Comparison of ENCODE assay signal across 23 cellular contexts in genomic region chr11:79794057-79794456, GRCh38.
"Had no signal": no experiment of that assay in that cellular context is flagged by ENCODE, and none has a peak within 500 bp of the region (broad histone marks: within the 10 kb centered on the region; RNA-seq: fewer than 3 reads in every experiment).

No MANE protein-coding gene starts in this region.

- FAIRE-seq: endometrium, frontal cortex had no signal

- H3K36me3 ChIP-seq: cardiac muscle cell, lower lobe of right lung, neural progenitor cell, sigmoid colon had no signal

- H3K9ac ChIP-seq: neural progenitor cell had no signal

- H3K27ac ChIP-seq: cardiac muscle cell, lower lobe of right lung, neural progenitor cell, sigmoid colon had no signal

- H2AFZ ChIP-seq: neural progenitor cell had no signal

- H3K27me3 ChIP-seq: cardiac muscle cell, neural progenitor cell, sigmoid colon had no signal

- DNase-seq: activated CD4-positive, alpha-beta memory T cell treated with anti-CD3 and anti-CD28 coated beads for 36 hours; activated CD4-positive, alpha-beta T cell treated with anti-CD3 and anti-CD28 coated beads for 48 hours; activated effector memory CD4-positive, alpha-beta T cell treated with Interleukin-2 at 50 U/mL for 16 hours; activated naive CD4-positive, alpha-beta T cell treated with anti-CD3 and anti-CD28 coated beads for 36 hours; activated naive CD8-positive, alpha-beta T cell treated with anti-CD3 and anti-CD28 coated beads, Interleukin-2, amount 10 ng/mL, durations not matched to agents 7 days and 5 days; activated T-cell treated with anti-CD3 and anti-CD28 coated beads, Interleukin-2, amount 50 U/mL, for 72 hours; amniotic stem cell; glutamatergic neuron; islet precursor cell; left colon; lower lobe of right lung; naive thymus-derived CD4-positive, alpha-beta T cell; retina; sigmoid colon; stimulated activated CD4-positive, alpha-beta T cell treated with anti-CD3 and anti-CD28 coated beads, Interleukin-2, amount 100 ng/mL, for 48 hours; stimulated activated CD8-positive, alpha-beta memory T cell treated with anti-CD3 and anti-CD28 coated beads, Interleukin-4, amount 100 ng/mL, for 48 hours; stimulated activated naive B cell treated with anti-CD40 and anti-IgM and Interleukin-4, amounts not matched to agents 10 μg/mL and 1 μg/mL and 100 μg/mL, for 72 hours; T-helper 9 cell; trophoblast cell had no signal

- H3K4me3 ChIP-seq: cardiac muscle cell, lower lobe of right lung, neural progenitor cell, sigmoid colon had no signal

- H3K4me1 ChIP-seq: lower lobe of right lung, neural progenitor cell, sigmoid colon had no signal

- H3K9me3 ChIP-seq: lower lobe of right lung, sigmoid colon had no signal

- H3K4me2 ChIP-seq: neural progenitor cell had no signal

- ATAC-seq: activated T-cell treated with anti-CD3 and anti-CD28 coated beads, Interleukin-2, amount 50 U/mL, for 72 hours; left colon; naive thymus-derived CD4-positive, alpha-beta T cell; stimulated activated naive B cell treated with anti-CD40 and anti-IgM and Interleukin-4, amounts not matched to agents 10 μg/mL and 1 μg/mL and 100 μg/mL, for 72 hours had no signal
